Comparison of ENCODE assay signal across 20 cellular contexts in the genomic region with DNA sequence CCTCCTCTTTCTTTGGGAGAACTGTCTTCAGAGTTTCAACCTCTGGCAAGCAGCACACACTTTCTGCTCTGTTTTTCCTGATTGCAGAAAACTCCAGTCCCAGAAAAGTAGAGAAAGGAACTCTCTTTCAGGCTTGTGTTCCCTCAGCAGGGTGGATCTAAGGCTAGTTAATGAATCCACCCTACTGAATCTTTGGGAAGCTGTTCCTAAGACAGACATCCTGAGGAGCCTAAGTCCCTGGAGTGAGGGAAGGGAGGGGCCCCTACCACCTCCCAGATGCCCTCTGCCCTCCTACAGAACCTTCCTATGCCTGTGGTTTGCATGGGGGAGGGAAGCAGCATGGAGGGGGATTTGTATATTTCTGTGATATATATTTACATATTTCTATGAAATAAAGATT.
DNase-seq lines count a peak whose midpoint lies in the region; ATAC-seq and TF ChIP-seq lines count a peak whose summit lies in the region.
"Had no signal": no experiment of that assay in that cellular context is flagged by ENCODE, and none has a peak within 500 bp of the region (broad histone marks: within the 10 kb centered on the region; RNA-seq: fewer than 3 reads in every experiment).

No MANE protein-coding gene starts in this region.

- no peaks in the 10 kb centered on the region for H3K9me2 ChIP-seq in Karpas-422 (replicated peaks; ENCODE audit: insufficient read depth, low read length)

- H2AK5ac ChIP-seq in mesenchymal stem cell (ENCODE audit: low read length, severe bottlenecking) = no peak overlapping the region

- H3K4me3 ChIP-seq in CD8-positive, alpha-beta memory T cell (ENCODE audit: low read length) = no peak overlapping the region
- H3K4me3 ChIP-seq in H7 (ENCODE audit: insufficient read depth, low read depth, low read length) = no peak overlapping the region
- H3K4me3 ChIP-seq in astrocyte of the spinal cord (ENCODE audit: low read depth, low read length) = no peak overlapping the region
- no peak overlapping the region for H3K4me3 ChIP-seq in mesenchymal stem cell (ENCODE audit: insufficient read depth in 1 of 2, low read depth in 1 of 2, low read length in 2 of 2)
- no peak overlapping the region for H3K4me3 ChIP-seq in Karpas-422 (ENCODE audit: low read length)
- H3K4me3 ChIP-seq: BLaER1, cardiac muscle cell, SK-N-MC, stomach had no signal

- peak overlapping the region in 6 of 8 donors; percentile 37 to 70 (median 51) for H3K27ac Mint-ChIP-seq in CD8-positive, alpha-beta memory T cell
- H3K27ac Mint-ChIP-seq: activated T-helper 17 cell treated with anti-CD3 and anti-CD28 coated beads, Interleukin-2, amount 50 U/mL, for 72 hours had no signal

- peaks cover 29% of the 10 kb centered on the region for H3K4me1 ChIP-seq in CD8-positive, alpha-beta memory T cell (ENCODE audit: insufficient read depth, low read length)
- H3K4me1 ChIP-seq in mesenchymal stem cell (ENCODE audit: control insufficient read depth, insufficient read depth, low read depth, low read length) (peaks cover 7% of the 10 kb centered on the region), Karpas-422 (ENCODE audit: low read length) (no peaks in the 10 kb centered on the region)
- H3K4me1 ChIP-seq: BLaER1 had no signal

- no peak overlapping the region for H2BK12ac ChIP-seq in mesenchymal stem cell (ENCODE audit: low read length in 2 of 2)

- H3K9me3 ChIP-seq in CD8-positive, alpha-beta memory T cell (ENCODE audit: low read length) = no peaks in the 10 kb centered on the region
- H3K9me3 ChIP-seq in mesenchymal stem cell (ENCODE audit: control insufficient read depth, low read length) = no peaks in the 10 kb centered on the region
- no peaks in the 10 kb centered on the region for H3K9me3 ChIP-seq in Karpas-422 (ENCODE audit: low read length)
- H3K9me3 ChIP-seq: BLaER1, stomach had no signal

- H3K27ac ChIP-seq in CD8-positive, alpha-beta memory T cell (ENCODE audit: low read depth, low read length) = no peak overlapping the region
- H3K27ac ChIP-seq in mesenchymal stem cell (ENCODE audit: low read length, poor library complexity, severe bottlenecking) (peak overlapping the region; percentile 72), Karpas-422 (ENCODE audit: low read length) (no peak overlapping the region)
- H3K27ac ChIP-seq: BLaER1, cardiac muscle cell, SK-N-MC had no signal

- H3K9me3 Mint-ChIP-seq in CD8-positive, alpha-beta memory T cell = peaks cover 0 to under 1% (median 0%) of the 10 kb centered on the region in 5 donors
- H3K9me3 Mint-ChIP-seq: activated T-helper 17 cell treated with anti-CD3 and anti-CD28 coated beads, Interleukin-2, amount 50 U/mL, for 72 hours had no signal

- in situ Hi-C loops in astrocyte of the spinal cord (cut with HindIII; ENCODE audit: low sequenced_read_pairs) = no loop called here

- no peak overlapping the region for H3K23ac ChIP-seq in mesenchymal stem cell (ENCODE audit: low read length in 2 of 2)

- no peak overlapping the region for H3K18ac ChIP-seq in mesenchymal stem cell (ENCODE audit: low read depth in 1 of 2, low read length in 2 of 2)

- H2BK5ac ChIP-seq in mesenchymal stem cell (ENCODE audit: low read depth, low read length, poor library complexity, severe bottlenecking) = no peak overlapping the region

- H3K4me1 Mint-ChIP-seq in CD8-positive, alpha-beta memory T cell = peaks cover 44 to 49% (median 49%) of the 10 kb centered on the region in 3 donors

- H2BK120ac ChIP-seq in mesenchymal stem cell (ENCODE audit: low read depth, low read length) = no peak overlapping the region

- no peak overlapping the region for H3K4me3 Mint-ChIP-seq in CD8-positive, alpha-beta memory T cell
- H3K4me3 Mint-ChIP-seq: activated T-helper 17 cell treated with anti-CD3 and anti-CD28 coated beads, Interleukin-2, amount 50 U/mL, for 72 hours had no signal

- H2AFZ ChIP-seq in mesenchymal stem cell (ENCODE audit: low read depth, low read length) (no peak overlapping the region), Karpas-422 (ENCODE audit: low read length) (no peak overlapping the region)

- no peaks in the 10 kb centered on the region for H3K27me3 ChIP-seq in CD8-positive, alpha-beta memory T cell (ENCODE audit: insufficient read depth, low read length, poor library complexity, severe bottlenecking)
- H3K27me3 ChIP-seq in H7 (ENCODE audit: control insufficient read depth, insufficient read depth, low read length) (no peaks in the 10 kb centered on the region), mesenchymal stem cell (ENCODE audit: control insufficient read depth in 1 of 2, insufficient read depth in 1 of 2, low read length in 2 of 2) (no peaks in the 10 kb centered on the region), Karpas-422 (ENCODE audit: low read length) (no peaks in the 10 kb centered on the region)
- H3K27me3 ChIP-seq: BLaER1, cardiac muscle cell, stomach had no signal

- H3K27me3 Mint-ChIP-seq in CD8-positive, alpha-beta memory T cell = no peaks in the 10 kb centered on the region
- H3K27me3 Mint-ChIP-seq: activated T-helper 17 cell treated with anti-CD3 and anti-CD28 coated beads, Interleukin-2, amount 50 U/mL, for 72 hours had no signal

- no peaks in the 10 kb centered on the region for H3K79me2 ChIP-seq in Karpas-422 (ENCODE audit: low read length)

- no peak overlapping the region for H3K4me2 ChIP-seq in mesenchymal stem cell (ENCODE audit: low read length, poor library complexity, severe bottlenecking)
- no peak overlapping the region for H3K4me2 ChIP-seq in Karpas-422 (ENCODE audit: low read depth, low read length, poor library complexity, severe bottlenecking)
- H3K4me2 ChIP-seq: BLaER1 had no signal

- H4K91ac ChIP-seq in mesenchymal stem cell (ENCODE audit: low read length) = no peak overlapping the region

- TF ChIP-seq CTCF in astrocyte of the spinal cord (IDR thresholded peaks at IDR 0.05; ENCODE audit: low read depth, low read length) = no peak

- H4K8ac ChIP-seq in mesenchymal stem cell (ENCODE audit: low read length) = no peak overlapping the region

- peaks cover 17% of the 10 kb centered on the region for H3K79me1 ChIP-seq in mesenchymal stem cell (replicated peaks; ENCODE audit: low read length, poor library complexity, severe bottlenecking)

- no peak overlapping the region for H3K9ac ChIP-seq in mesenchymal stem cell (ENCODE audit: low read length)
- no peak overlapping the region for H3K9ac ChIP-seq in Karpas-422 (ENCODE audit: low read length)
- H3K9ac ChIP-seq: BLaER1 had no signal

- peaks cover 0 to 5% (median 0%) of the 10 kb centered on the region in 3 donors for H3K36me3 Mint-ChIP-seq in CD8-positive, alpha-beta memory T cell

- no peak for DNase-seq in CD8-positive, alpha-beta memory T cell
- peak; percentile 26 for DNase-seq in H7
- DNase-seq in astrocyte of the spinal cord (ENCODE audit: low read depth, low spot score) = peak; percentile 9
- no peak for DNase-seq in mesenchymal stem cell
- no peak for DNase-seq in mucosa of gallbladder (ENCODE audit: low spot score)
- DNase-seq in stimulated activated CD8-positive, alpha-beta memory T cell treated with anti-CD3 and anti-CD28 coated beads, Interleukin-4, amount 100 ng/mL, for 48 hours = no peak
- no peak for DNase-seq in Karpas-422
- DNase-seq: GDM1; MV-4-11; NCI-H187; NCI-H2227 treated with DMSO at 0.1 percent for 48 hours; posterior cingulate gyrus; stimulated activated CD4-positive, alpha-beta T cell treated with anti-CD3 and anti-CD28 coated beads, Interleukin-1b, Interleukin-23, amount 100 ng/mL, for 48 hours; stomach; T-helper 9 cell had no signal

- no peak overlapping the region for H3K14ac ChIP-seq in mesenchymal stem cell (ENCODE audit: low read length in 2 of 2)

- H4K20me1 ChIP-seq in Karpas-422 (ENCODE audit: insufficient read depth, low read depth, low read length) = no peaks in the 10 kb centered on the region
- H4K20me1 ChIP-seq: BLaER1 had no signal

- no peaks in the 10 kb centered on the region for H3K36me3 ChIP-seq in CD8-positive, alpha-beta memory T cell (ENCODE audit: insufficient read depth, low read length)
- H3K36me3 ChIP-seq in H7 (replicated peaks; ENCODE audit: control insufficient read depth, insufficient read depth, low read length) = no peaks in the 10 kb centered on the region; the same call in 1 of the 2 replicates
- peaks cover 0 to 3% of the 10 kb centered on the region in 2 experiments for H3K36me3 ChIP-seq in mesenchymal stem cell (ENCODE audit: control insufficient read depth in 1 of 2, insufficient read depth in 2 of 2, low read depth in 1 of 2, low read length in 2 of 2)
- no peaks in the 10 kb centered on the region for H3K36me3 ChIP-seq in Karpas-422 (ENCODE audit: insufficient read depth, low read length)
- H3K36me3 ChIP-seq: BLaER1, cardiac muscle cell, stomach had no signal

- CTCF ChIA-PET in CD8-positive, alpha-beta memory T cell (lab: Charles Lee) = no interaction called here

- no peak overlapping the region for H2BK15ac ChIP-seq in mesenchymal stem cell (ENCODE audit: low read depth, poor library complexity, severe bottlenecking)

- H3K4ac ChIP-seq in mesenchymal stem cell (ENCODE audit: low read depth in 1 of 2, low read length in 2 of 2) = no peak overlapping the region

- ATAC-seq in GM19328 (IDR thresholded peaks at IDR 0.05; ENCODE audit: unreplicated experiment) = no peak

- POLR2A ChIA-PET in CD8-positive, alpha-beta memory T cell (lab: Charles Lee) = interaction anchor here (1.0 kb wide), 1 partner anchor 335 kb away, joined by 3 read pairs; no protein-coding TSS in a partner anchor

Comparison
In these comparisons a context has a peak if more than half of its experiments do, and no peak if none do; other contexts are left out.
1. DNase-seq: peak in H7 (single experiment) and astrocyte of the spinal cord (single experiment); none in CD8-positive, alpha-beta memory T cell (0 of 5), mesenchymal stem cell (single experiment), mucosa of gallbladder (single experiment), stimulated activated CD8-positive, alpha-beta memory T cell treated with anti-CD3 and anti-CD28 coated beads, Interleukin-4, amount 100 ng/mL, for 48 hours (single experiment) and Karpas-422 (single experiment).